17 cellular contexts compared by ENCODE assay signal in genomic region chr17:27322026-27322425, GRCh38.
"Had no signal": no experiment of that assay in that cellular context is flagged by ENCODE, and none has a peak within 500 bp of the region (broad histone marks: within the 10 kb centered on the region; RNA-seq: fewer than 3 reads in every experiment).

No MANE protein-coding gene starts in this region.

- H3K9me3 ChIP-seq: heart left ventricle, spleen had no signal

- ATAC-seq: activated CD8-positive, alpha-beta T cell treated with anti-CD3 and anti-CD28 coated beads, Interleukin-2, amount 10 ng/mL, durations not matched to agents 7 days and 5 days; activated T-helper 17 cell treated with anti-CD3 and anti-CD28 coated beads, Interleukin-2, amount 50 U/mL, for 72 hours; heart left ventricle; left colon; naive thymus-derived CD4-positive, alpha-beta T cell; stimulated activated naive CD8-positive, alpha-beta T cell treated with anti-CD3 and anti-CD28 coated beads, Interleukin-15, Interleukin-2, amounts not matched to agents 100 U/mL and 50 U/mL, for 24 hours had no signal

- DNase-seq: activated CD4-positive, alpha-beta T cell treated with anti-CD3 and anti-CD28 coated beads for 1 hour; activated CD4-positive, alpha-beta T cell treated with anti-CD3 and anti-CD28 coated beads, Interleukin-2, amount 50 U/mL, for 1 hour; activated naive CD4-positive, alpha-beta T cell treated with Interleukin-2 at 50 U/mL for 16 hours; activated naive CD8-positive, alpha-beta T cell treated with anti-CD3 and anti-CD28 coated beads for 36 hours; activated T-cell treated with anti-CD3 and anti-CD28 coated beads, Interleukin-2, amount 50 U/mL, for 24 hours; heart left ventricle; islet precursor cell; left colon; naive thymus-derived CD4-positive, alpha-beta T cell; retina; spleen; stimulated activated CD4-positive, alpha-beta T cell treated with anti-CD3 and anti-CD28 coated beads, Interleukin-4, amount 100 ng/mL, for 24 hours; stimulated activated naive CD8-positive, alpha-beta T cell treated with anti-CD3 and anti-CD28 coated beads, Interleukin-15, Interleukin-2, amounts not matched to agents 100 U/mL and 50 U/mL, for 24 hours had no signal

- H3K27me3 ChIP-seq: heart left ventricle, neural progenitor cell, spleen had no signal

- H3K36me3 ChIP-seq: neural progenitor cell had no signal

- H3K4me1 ChIP-seq: neural progenitor cell had no signal

- H3K4me3 ChIP-seq: heart left ventricle, lung, neural progenitor cell, spleen had no signal

- H3K27ac ChIP-seq: neural progenitor cell had no signal
